13 cellular contexts compared by ENCODE assay signal in the genomic region with DNA sequence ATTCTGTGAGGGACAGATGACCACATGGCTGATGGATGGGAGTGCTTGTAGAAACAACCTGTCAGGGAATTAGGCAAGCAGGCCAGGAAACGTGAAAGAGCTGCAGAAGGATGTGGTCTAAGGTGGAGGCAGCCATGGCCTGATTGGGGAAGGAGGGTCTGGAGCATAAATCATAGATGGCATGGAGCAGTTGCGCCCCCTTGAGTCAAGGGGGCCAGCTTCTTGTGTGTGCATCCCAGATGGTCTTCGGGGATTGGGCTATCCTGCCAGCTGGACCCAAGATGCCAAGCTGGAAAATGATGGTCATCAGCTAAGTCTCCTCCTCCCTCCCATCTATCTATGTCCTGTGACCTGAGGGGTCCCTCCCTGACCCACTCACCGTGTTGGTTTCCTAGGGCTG.
DNase-seq lines count a peak whose midpoint lies in the region; ATAC-seq, FAIRE-seq and TF ChIP-seq lines count a peak whose summit lies in the region.
"Had no signal": no experiment of that assay in that cellular context is flagged by ENCODE, and none has a peak within 500 bp of the region (broad histone marks: within the 10 kb centered on the region; RNA-seq: fewer than 3 reads in every experiment).

No MANE protein-coding gene starts in this region.

- peaks cover 0 to 3% of the 10 kb centered on the region in 2 donors for H3K27me3 Mint-ChIP-seq in T-cell

- peaks cover 6 to 8% (median 7%) of the 10 kb centered on the region in 3 donors for H3K4me1 Mint-ChIP-seq in T-cell
- H3K4me1 Mint-ChIP-seq: memory B cell had no signal

- POLR2A ChIA-PET in T-cell (lab: Charles Lee) = no interaction called here

- no peak overlapping the region for H3K27ac Mint-ChIP-seq in T-cell
- H3K27ac Mint-ChIP-seq: activated naive CD8-positive, alpha-beta T cell; memory B cell had no signal

- H3K4me3 Mint-ChIP-seq in T-cell = no peak overlapping the region
- H3K4me3 Mint-ChIP-seq: activated naive CD8-positive, alpha-beta T cell; memory B cell had no signal

- peak; percentile 33 for TF ChIP-seq CTCF in D721Med (IDR thresholded peaks at IDR 0.05; ENCODE audit: insufficient read depth, missing control alignments)
- TF ChIP-seq CTCF in GM12875 (IDR thresholded peaks at IDR 0.05; ENCODE audit: borderline replicate concordance, insufficient read depth, low read depth, low read length) = peak; percentile 60
- TF ChIP-seq CTCF in dorsolateral prefrontal cortex (IDR thresholded peaks at IDR 0.05 in 54 of 56, conservative IDR thresholded peaks at IDR 0.05 in 2 of 56; ENCODE audit: low read depth in 1 of 56, partially characterized antibody in 56 of 56) = peak in 8 of 56 donors; percentile 14 to 39 (median 20)

- H3K27ac ChIP-seq in dorsolateral prefrontal cortex = no peak overlapping the region

- H3K36me3 Mint-ChIP-seq in T-cell = no peaks in the 10 kb centered on the region
- H3K36me3 Mint-ChIP-seq: activated naive CD8-positive, alpha-beta T cell; memory B cell had no signal

- CTCF ChIA-PET in T-cell (lab: Charles Lee) = interaction anchor here in 1 of 2 donors (0.6 to 3.0 kb wide), 3 partner anchors 83 to 1350 kb away, joined by 4 to 15 read pairs (median 4); no protein-coding TSS in a partner anchor

- ATAC-seq in T-cell (replicated peaks in 1 of 4) = peak in 3 of 4 experiments; percentile 38 to 52 (median 49)
- ATAC-seq in HG02678 (IDR thresholded peaks at IDR 0.05; ENCODE audit: unreplicated experiment) = no peak
- ATAC-seq: Right ventricle myocardium inferior had no signal

- H3K27me3 ChIP-seq in dorsolateral prefrontal cortex = no peaks in the 10 kb centered on the region

- H3K4me3 ChIP-seq in GM12875 (ENCODE audit: low read depth, low read length) = no peak overlapping the region
- H3K4me3 ChIP-seq in dorsolateral prefrontal cortex = no peak overlapping the region
- H3K4me3 ChIP-seq: HAP-1, smooth muscle cell had no signal

- intact Hi-C loops in dorsolateral prefrontal cortex (cut with DNase I) = no loop called here

- H3K9me3 Mint-ChIP-seq in T-cell = no peaks in the 10 kb centered on the region
- H3K9me3 Mint-ChIP-seq: memory B cell had no signal

- DNase-seq in D721Med (ENCODE audit: insufficient read length, low spot score) (no peak), T-cell (peak in 20 of 34 experiments; percentile 2 to 29 (median 12)), iPS-NIHi11 (ENCODE audit: low spot score) (peak; percentile 52), dorsolateral prefrontal cortex (no peak), C1 segment of cervical spinal cord (lab: John Stamatoyannopoulos, UW) (no peak)
- DNase-seq: NCI-H1092 had no signal

- FAIRE-seq in D721Med (lab: Jason Lieb, UNC) = no peak

Comparison
In these comparisons a context has a peak if more than half of its experiments do, and no peak if none do; other contexts are left out.
1. DNase-seq: peak in T-cell (20 of 34) and iPS-NIHi11 (single experiment); none in D721Med (single experiment), dorsolateral prefrontal cortex (0 of 10) and C1 segment of cervical spinal cord (0 of 14).